ENCODE assay signal across 8 cellular contexts in genomic region chr20:50111829-50112495, GRCh38. TPM values are rescaled to one million over a fixed set of nuclear protein-coding genes. Genes with fewer than 3 reads are reported as not detected.
A peak's percentile ranks its signal among the peaks of the same experiment; 100 is the strongest.
DNase-seq lines count a peak whose midpoint lies in the region; ATAC-seq and TF ChIP-seq lines count a peak whose summit lies in the region.

No MANE protein-coding gene starts in this region.

- no peak overlapping the region for H2AFZ ChIP-seq in SU-DHL-6 (ENCODE audit: low read depth, low read length, severe bottlenecking)

- H3K4me3 ChIP-seq in SU-DHL-6 (ENCODE audit: insufficient read depth, low read length, poor library complexity, severe bottlenecking), result peak overlapping the region; percentile 66
- peak overlapping the region; percentile 97 for H3K4me3 ChIP-seq in fibroblast of mammary gland (ENCODE audit: control insufficient read depth, low read depth, low read length)
- peak overlapping the region; percentile 91 for H3K4me3 ChIP-seq in psoas muscle

- H3K9me3 ChIP-seq in ES-I3 (ENCODE audit: control insufficient read depth, insufficient read depth, low read length), result no peaks in the 10 kb centered on the region
- H3K9me3 ChIP-seq in SU-DHL-6 (ENCODE audit: insufficient read depth, low read length), result no peaks in the 10 kb centered on the region
- no peaks in the 10 kb centered on the region for H3K9me3 ChIP-seq in psoas muscle

- H3K27ac ChIP-seq in SU-DHL-6 (ENCODE audit: low read depth, low read length) (peak overlapping the region; percentile 85; the same call in 1 of the 2 replicates), psoas muscle (peak overlapping the region; percentile 97)

- peak overlapping the region; percentile 91 for H3K4me2 ChIP-seq in SU-DHL-6 (ENCODE audit: low read depth, low read length, poor library complexity, severe bottlenecking)

- no peak for ATAC-seq in psoas muscle

- WGBS in psoas muscle, 3 donors, result 5 to 9% (median 7%) methylated on average over 9 of the region's 9 CpGs

- no peaks in the 10 kb centered on the region for H3K9me2 ChIP-seq in SU-DHL-6 (replicated peaks; ENCODE audit: insufficient read depth, low read length)

- intact Hi-C loops in psoas muscle (cut with DNase I), result loop anchor here in 1 of 2 donors (10.0 kb wide), 1 partner anchor 353 kb away; no protein-coding TSS in a partner anchor

- H3K4me1 ChIP-seq in ES-I3 (ENCODE audit: insufficient read depth, low read length), result peaks cover 22% of the 10 kb centered on the region
- peaks cover 80% of the 10 kb centered on the region for H3K4me1 ChIP-seq in psoas muscle

- H3K9ac ChIP-seq in ES-I3 (ENCODE audit: low read depth, low read length) (peak overlapping the region; percentile 76), SU-DHL-6 (ENCODE audit: low read length) (peak overlapping the region; percentile 91)

- TF ChIP-seq CTCF in SU-DHL-6 (IDR thresholded peaks at IDR 0.05; ENCODE audit: insufficient read depth, low read length, poor library complexity, severe bottlenecking) (no peak), fibroblast of mammary gland (conservative IDR thresholded peaks at IDR 0.05; ENCODE audit: control insufficient read depth, insufficient read depth, low read depth, low read length) (no peak), psoas muscle (IDR thresholded peaks at IDR 0.05) (no peak)

- DNase-seq in fibroblast of mammary gland (ENCODE audit: low read depth) (no peak), psoas muscle (no peak), HuH-7.5 (ENCODE audit: low spot score) (no peak), globus pallidus (ENCODE audit: low spot score) (no peak), epidermal melanocyte (ENCODE audit: insufficient read length, low spot score) (no peak)
- no peak for DNase-seq in activated CD4-positive, CD25-positive, alpha-beta regulatory T cell (lab: John Stamatoyannopoulos, UW)

- H3K27me3 ChIP-seq in SU-DHL-6 (ENCODE audit: low read length) (no peaks in the 10 kb centered on the region), psoas muscle (ENCODE audit: insufficient read depth in 3 of 3, low read length in 2 of 3) (no peaks in the 10 kb centered on the region)

- no peaks in the 10 kb centered on the region for H3K36me3 ChIP-seq in ES-I3 (ENCODE audit: insufficient read depth, low read length)
- no peaks in the 10 kb centered on the region for H3K36me3 ChIP-seq in SU-DHL-6 (ENCODE audit: low read length)
- H3K36me3 ChIP-seq in psoas muscle (ENCODE audit: insufficient read depth in 1 of 2, low read depth in 1 of 2), result no peaks in the 10 kb centered on the region

- peaks cover 16% of the 10 kb centered on the region for H3F3A ChIP-seq in SU-DHL-6 (ENCODE audit: insufficient read depth)

- peaks cover 12% of the 10 kb centered on the region; the same call in 1 of the 2 replicates for H4K20me1 ChIP-seq in SU-DHL-6 (ENCODE audit: low read depth, low read length)

- H3K79me2 ChIP-seq in SU-DHL-6 (ENCODE audit: insufficient read depth, low read length), result peaks cover 75% of the 10 kb centered on the region

RNA-seq across cellular contexts. Expression of gene UBE2V1, which starts 1.0 kb away (rescaled TPM):
- total RNA-seq in psoas muscle, result 10 to 100 TPM; 45.2 to 78.1 (median 57.5) TPM
- polyA plus RNA-seq in psoas muscle, result 100 to 1,000 TPM in 2 of 3 donors, 10 to 100 TPM in 1; 57.1 to 165 (median 103) TPM

RNA-seq across cellular contexts. Expression of gene PEDS1, which starts 41.6 kb away (rescaled TPM):
- 10 to 100 TPM; 17.5 to 59.2 (median 35.0) TPM for total RNA-seq in psoas muscle
- 10 to 100 TPM; 23.8 to 55.1 (median 49.2) TPM for polyA plus RNA-seq in psoas muscle
